In the genomic region with DNA sequence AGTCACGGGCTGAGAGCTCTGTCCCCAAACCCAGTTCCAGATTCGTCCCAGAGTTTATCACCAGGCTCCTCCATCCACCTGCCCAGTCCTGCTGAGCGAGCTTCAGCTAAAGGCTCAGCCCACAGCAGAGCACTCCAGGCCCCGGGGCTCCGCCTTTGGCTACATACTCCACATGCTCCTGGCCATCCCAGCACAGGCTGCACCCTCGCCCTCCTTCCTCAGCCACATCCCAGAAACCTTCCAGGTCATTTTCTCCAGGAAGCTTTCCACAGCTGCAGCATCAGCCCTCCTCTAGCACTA, we compare ENCODE assay signal across 18 cellular contexts. TPM values are rescaled to one million over a fixed set of nuclear protein-coding genes. Genes with fewer than 3 reads are reported as not detected.
"Had no signal": no experiment of that assay in that cellular context is flagged by ENCODE, and none has a peak within 500 bp of the region (broad histone marks: within the 10 kb centered on the region; RNA-seq: fewer than 3 reads in every experiment).

No MANE protein-coding gene starts in this region.

- H3K27ac ChIP-seq: adrenal gland, lower lobe of right lung, transverse colon had no signal

- H3K4me3 ChIP-seq: adrenal gland, lower lobe of right lung, transverse colon had no signal

- H3K27ac Mint-ChIP-seq: activated T-helper 1 cell treated with anti-CD3 and anti-CD28 coated beads, Interleukin-12 subunit alpha, Interleukin-12 subunit beta, Interleukin-2, Interleukin-4 antibody, amounts not matched to agents 30 ng/mL and 10 ng/mL and 1 ng/mL, durations not matched to agents 14 hours and 24 hours and 36 hours; effector memory CD8-positive, alpha-beta T cell; mesothelial cell of epicardium had no signal

- H3K27me3 ChIP-seq: adrenal gland, transverse colon had no signal

- H3K27me3 Mint-ChIP-seq: activated CD8-positive, alpha-beta T cell treated with anti-CD3 and anti-CD28 coated beads for 36 hours; central memory CD8-positive, alpha-beta T cell; effector memory CD8-positive, alpha-beta T cell; stimulated activated memory B cell treated with anti-CD40 and anti-IgM and Interleukin-4, amounts not matched to agents 10 μg/mL and 1 μg/mL and 100 μg/mL, for 72 hours had no signal

- DNase-seq: activated CD8-positive, alpha-beta memory T cell treated with anti-CD3 and anti-CD28 coated beads, Interleukin-2, amount 50 U/mL, for 4 hours; activated CD8-positive, alpha-beta T cell treated with anti-CD3 and anti-CD28 coated beads for 36 hours; activated naive CD4-positive, alpha-beta T cell treated with anti-CD3 and anti-CD28 coated beads for 36 hours; cortex of kidney; effector memory CD8-positive, alpha-beta T cell; erythroblast; kidney glomerular epithelial cell; lower lobe of right lung; retina; small intestine; transverse colon had no signal

- H3K9me3 Mint-ChIP-seq: activated CD8-positive, alpha-beta T cell treated with anti-CD3 and anti-CD28 coated beads for 36 hours; activated naive CD4-positive, alpha-beta T cell treated with anti-CD3 and anti-CD28 coated beads for 36 hours; activated T-helper 1 cell treated with anti-CD3 and anti-CD28 coated beads, Interleukin-12 subunit alpha, Interleukin-12 subunit beta, Interleukin-2, Interleukin-4 antibody, amounts not matched to agents 30 ng/mL and 10 ng/mL and 1 ng/mL, durations not matched to agents 14 hours and 24 hours and 36 hours; central memory CD8-positive, alpha-beta T cell; effector memory CD8-positive, alpha-beta T cell; mesothelial cell of epicardium; stimulated activated memory B cell treated with anti-CD40 and anti-IgM and Interleukin-4, amounts not matched to agents 10 μg/mL and 1 μg/mL and 100 μg/mL, for 72 hours had no signal

- FAIRE-seq: small intestine had no signal

- H3K9me3 ChIP-seq: adrenal gland, lower lobe of right lung, transverse colon had no signal

- H3K4me3 Mint-ChIP-seq: activated CD8-positive, alpha-beta T cell treated with anti-CD3 and anti-CD28 coated beads for 36 hours; activated naive CD4-positive, alpha-beta T cell treated with anti-CD3 and anti-CD28 coated beads for 36 hours; activated T-helper 1 cell treated with anti-CD3 and anti-CD28 coated beads, Interleukin-12 subunit alpha, Interleukin-12 subunit beta, Interleukin-2, Interleukin-4 antibody, amounts not matched to agents 30 ng/mL and 10 ng/mL and 1 ng/mL, durations not matched to agents 14 hours and 24 hours and 36 hours; central memory CD8-positive, alpha-beta T cell; effector memory CD8-positive, alpha-beta T cell; mesothelial cell of epicardium; stimulated activated memory B cell treated with anti-CD40 and anti-IgM and Interleukin-4, amounts not matched to agents 10 μg/mL and 1 μg/mL and 100 μg/mL, for 72 hours had no signal

- ATAC-seq: activated CD8-positive, alpha-beta T cell treated with anti-CD3 and anti-CD28 coated beads for 36 hours; effector memory CD8-positive, alpha-beta T cell; lower lobe of right lung; stimulated activated memory B cell treated with anti-CD40 and anti-IgM and Interleukin-4, amounts not matched to agents 10 μg/mL and 1 μg/mL and 100 μg/mL, for 72 hours had no signal

RNA-seq across cellular contexts. Expression of gene MYL11, which starts 14.8 kb away (rescaled TPM):
- total RNA-seq: lower lobe of right lung; subcutaneous adipose tissue; T-helper 2 cell treated with Interferon-gamma antibody and Interleukin-4, amounts not matched to agents 100 ng/mL and 5 ng/mL, for 36 hours had no signal
